10 cellular contexts compared by ENCODE assay signal in genomic region chr18:51236225-51236624, GRCh38. TPM values are rescaled to one million over a fixed set of nuclear protein-coding genes. Genes with fewer than 3 reads are reported as not detected.
DNase-seq lines count a peak whose midpoint lies in the region; ATAC-seq and TF ChIP-seq lines count a peak whose summit lies in the region.
"Had no signal": no experiment of that assay in that cellular context is flagged by ENCODE, and none has a peak within 500 bp of the region (broad histone marks: within the 10 kb centered on the region; RNA-seq: fewer than 3 reads in every experiment).

No MANE protein-coding gene starts in this region.

- H3K4me3 ChIP-seq in RWPE2 (ENCODE audit: severe bottlenecking) (no peak overlapping the region), epithelial cell of proximal tubule (ENCODE audit: low read depth, low read length) (no peak overlapping the region), ascending aorta (no peak overlapping the region)

- TF ChIP-seq CTCF in RWPE2 (IDR thresholded peaks at IDR 0.05; ENCODE audit: poor library complexity, severe bottlenecking), result no peak
- TF ChIP-seq CTCF in epithelial cell of proximal tubule (conservative IDR thresholded peaks at IDR 0.05; ENCODE audit: low read depth, low read length), result no peak
- TF ChIP-seq CTCF in ascending aorta (IDR thresholded peaks at IDR 0.05), result no peak

- H3K4me1 Mint-ChIP-seq in activated CD8-positive, alpha-beta memory T cell treated with anti-CD3 and anti-CD28 coated beads, Interleukin-2, amount 10 ng/mL, durations not matched to agents 7 days and 5 days, result peaks cover 26% of the 10 kb centered on the region
- peaks cover 27% of the 10 kb centered on the region for H3K4me1 Mint-ChIP-seq in stimulated activated naive CD8-positive, alpha-beta T cell treated with anti-CD3 and anti-CD28 coated beads, Interleukin-15, amount 100 ng/mL, for 72 hours
- H3K4me1 Mint-ChIP-seq: B cell had no signal

- H3K27ac ChIP-seq in RWPE2 (ENCODE audit: poor library complexity, severe bottlenecking) (peak overlapping the region; percentile 3), ascending aorta (no peak overlapping the region)

- no peaks in the 10 kb centered on the region for H3K27me3 ChIP-seq in RWPE2 (ENCODE audit: insufficient read depth, poor library complexity, severe bottlenecking)
- no peaks in the 10 kb centered on the region for H3K27me3 ChIP-seq in ascending aorta

- intact Hi-C loops in ascending aorta (cut with DNase I), result no loop called here

- H3K27ac Mint-ChIP-seq in activated CD8-positive, alpha-beta memory T cell treated with anti-CD3 and anti-CD28 coated beads, Interleukin-2, amount 10 ng/mL, durations not matched to agents 7 days and 5 days, result peak overlapping the region; percentile 25
- H3K27ac Mint-ChIP-seq in stimulated activated naive CD8-positive, alpha-beta T cell treated with anti-CD3 and anti-CD28 coated beads, Interleukin-15, amount 100 ng/mL, for 72 hours, result peak overlapping the region in 1 of 2 donors; percentile 66
- H3K27ac Mint-ChIP-seq: B cell had no signal

- no peak for DNase-seq in activated CD8-positive, alpha-beta memory T cell treated with anti-CD3 and anti-CD28 coated beads, Interleukin-2, amount 10 ng/mL, durations not matched to agents 7 days and 5 days
- DNase-seq in activated CD8-positive, alpha-beta memory T cell treated with anti-CD3 and anti-CD28 coated beads, Interleukin-2, amount 50 U/mL, for 48 hours, result no peak
- peak; percentile 50 for DNase-seq in RWPE2 (ENCODE audit: low spot score)
- peak; percentile 13 for DNase-seq in epithelial cell of proximal tubule (ENCODE audit: low read depth)
- peak in 1 of 2 donors; percentile 29 for DNase-seq in stimulated activated naive CD8-positive, alpha-beta T cell treated with anti-CD3 and anti-CD28 coated beads, Interleukin-15, amount 100 ng/mL, for 72 hours
- DNase-seq in ascending aorta (ENCODE audit: low spot score in 2 of 2), result no peak
- no peak for DNase-seq in putamen (ENCODE audit: low spot score)
- DNase-seq: NCI-H1436 treated with DMSO at 0.1 percent for 48 hours had no signal

- H3K9me3 Mint-ChIP-seq in activated CD8-positive, alpha-beta memory T cell treated with anti-CD3 and anti-CD28 coated beads, Interleukin-2, amount 10 ng/mL, durations not matched to agents 7 days and 5 days (ENCODE audit: low read depth), result no peaks in the 10 kb centered on the region
- no peaks in the 10 kb centered on the region for H3K9me3 Mint-ChIP-seq in stimulated activated naive CD8-positive, alpha-beta T cell treated with anti-CD3 and anti-CD28 coated beads, Interleukin-15, amount 100 ng/mL, for 72 hours

- H3K36me3 Mint-ChIP-seq in activated CD8-positive, alpha-beta memory T cell treated with anti-CD3 and anti-CD28 coated beads, Interleukin-2, amount 10 ng/mL, durations not matched to agents 7 days and 5 days, result no peaks in the 10 kb centered on the region

- H3K9me3 ChIP-seq in RWPE2 (ENCODE audit: severe bottlenecking) (no peaks in the 10 kb centered on the region), ascending aorta (no peaks in the 10 kb centered on the region)

- no peak overlapping the region for H3K4me3 Mint-ChIP-seq in activated CD8-positive, alpha-beta memory T cell treated with anti-CD3 and anti-CD28 coated beads, Interleukin-2, amount 10 ng/mL, durations not matched to agents 7 days and 5 days
- H3K4me3 Mint-ChIP-seq in stimulated activated naive CD8-positive, alpha-beta T cell treated with anti-CD3 and anti-CD28 coated beads, Interleukin-15, amount 100 ng/mL, for 72 hours, result peak overlapping the region in 1 of 2 donors; percentile 30
- H3K4me3 Mint-ChIP-seq: B cell had no signal

- H3K4me1 ChIP-seq in RWPE2 (ENCODE audit: insufficient read depth, poor library complexity, severe bottlenecking) (peaks cover 15% of the 10 kb centered on the region), ascending aorta (no peaks in the 10 kb centered on the region)

- H3K36me3 ChIP-seq in RWPE2 (ENCODE audit: low read depth), result no peaks in the 10 kb centered on the region
- no peaks in the 10 kb centered on the region for H3K36me3 ChIP-seq in ascending aorta

- CTCF ChIA-PET in activated CD8-positive, alpha-beta memory T cell treated with anti-CD3 and anti-CD28 coated beads, Interleukin-2, amount 10 ng/mL, durations not matched to agents 7 days and 5 days (lab: Charles Lee), result interaction anchor here (0.7 to 1.3 kb wide), 4 partner anchors 17 to 121 kb away, joined by 3 to 4 read pairs (median 3); no protein-coding TSS in a partner anchor

- no peak for ATAC-seq in activated CD8-positive, alpha-beta memory T cell treated with anti-CD3 and anti-CD28 coated beads, Interleukin-2, amount 10 ng/mL, durations not matched to agents 7 days and 5 days
- peak; percentile 98 for ATAC-seq in RWPE2 (ENCODE audit: low read depth)
- ATAC-seq in stimulated activated naive CD8-positive, alpha-beta T cell treated with anti-CD3 and anti-CD28 coated beads, Interleukin-15, amount 100 ng/mL, for 72 hours, result peak; percentile 69
- ATAC-seq in HG02623 (IDR thresholded peaks at IDR 0.05; ENCODE audit: unreplicated experiment), result no peak

- no peaks in the 10 kb centered on the region for H3K27me3 Mint-ChIP-seq in activated CD8-positive, alpha-beta memory T cell treated with anti-CD3 and anti-CD28 coated beads, Interleukin-2, amount 10 ng/mL, durations not matched to agents 7 days and 5 days
- H3K27me3 Mint-ChIP-seq in stimulated activated naive CD8-positive, alpha-beta T cell treated with anti-CD3 and anti-CD28 coated beads, Interleukin-15, amount 100 ng/mL, for 72 hours, result peaks cover 14% of the 10 kb centered on the region

RNA-seq across cellular contexts. Expression of gene MEX3C, which starts 38.7 kb away (rescaled TPM):
- 10 to 100 TPM; 48.4 to 59.8 TPM for total RNA-seq in activated CD8-positive, alpha-beta memory T cell treated with anti-CD3 and anti-CD28 coated beads, Interleukin-2, amount 10 ng/mL, durations not matched to agents 7 days and 5 days
- total RNA-seq in epithelial cell of proximal tubule (47.1 and 52.4 TPM in 2 replicates), ascending aorta (97.7 TPM)

Comparison
In these comparisons a context has a peak if more than half of its experiments do, and no peak if none do; other contexts are left out.
1. ATAC-seq: peak in RWPE2 (single experiment) and stimulated activated naive CD8-positive, alpha-beta T cell treated with anti-CD3 and anti-CD28 coated beads, Interleukin-15, amount 100 ng/mL, for 72 hours (single experiment); none in activated CD8-positive, alpha-beta memory T cell treated with anti-CD3 and anti-CD28 coated beads, Interleukin-2, amount 10 ng/mL, durations not matched to agents 7 days and 5 days (single experiment) and HG02623 (single experiment).
2. DNase-seq: peak in RWPE2 (single experiment) and epithelial cell of proximal tubule (single experiment); none in activated CD8-positive, alpha-beta memory T cell treated with anti-CD3 and anti-CD28 coated beads, Interleukin-2, amount 10 ng/mL, durations not matched to agents 7 days and 5 days (single experiment), activated CD8-positive, alpha-beta memory T cell treated with anti-CD3 and anti-CD28 coated beads, Interleukin-2, amount 50 U/mL, for 48 hours (single experiment), ascending aorta (0 of 2) and putamen (single experiment).